ENCODE assay signal across 8 cellular contexts in the genomic region with DNA sequence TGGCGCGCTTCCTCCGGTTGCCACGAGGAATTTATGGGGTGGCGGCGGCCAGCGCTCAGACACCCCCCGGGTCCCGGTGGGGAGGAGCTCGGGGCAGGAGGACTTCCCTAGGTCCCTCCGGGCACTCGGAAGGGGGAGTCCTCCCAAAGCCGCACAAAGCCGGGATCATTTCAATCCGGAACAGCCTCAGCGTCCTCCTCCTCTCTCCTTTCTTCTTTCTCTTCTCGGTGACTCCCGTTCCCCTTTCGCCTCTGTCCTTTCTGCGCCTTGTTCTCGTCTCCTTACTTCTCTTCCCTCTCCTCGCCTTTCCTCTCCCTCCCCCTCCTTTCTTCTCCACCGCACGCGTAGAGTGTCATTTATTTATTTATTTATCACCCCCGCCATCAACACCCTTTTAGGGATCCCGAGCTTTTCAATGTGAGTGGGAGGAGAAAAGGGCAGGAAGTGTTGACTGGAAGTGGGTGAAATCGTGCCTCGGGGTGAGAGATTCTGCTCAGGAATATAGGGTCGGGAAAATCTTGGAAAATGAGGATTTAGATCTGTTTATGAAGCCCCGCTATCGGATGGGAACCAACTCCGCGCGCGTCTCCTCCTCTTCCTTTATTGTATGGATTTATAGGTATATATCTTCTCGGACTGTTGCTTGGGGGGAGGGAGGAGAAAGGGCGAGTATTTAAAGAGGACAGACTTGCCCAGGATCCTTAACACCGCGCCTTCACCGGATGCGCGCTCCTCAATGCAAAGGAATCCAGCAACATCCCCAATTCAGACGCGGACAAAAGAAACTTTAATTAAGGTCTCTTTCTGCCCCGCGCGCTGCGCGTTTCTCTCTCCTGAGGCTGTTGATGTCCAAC. TPM values are rescaled to one million over a fixed set of nuclear protein-coding genes. Genes with fewer than 3 reads are reported as not detected.
DNase-seq lines count a peak whose midpoint lies in the region; ATAC-seq, FAIRE-seq and TF ChIP-seq lines count a peak whose summit lies in the region.

No MANE protein-coding gene starts in this region.

- peak overlapping the region; percentile 98 for H3K4me2 ChIP-seq in endothelial cell of umbilical vein (ENCODE audit: insufficient read depth, low read length)

- dilution Hi-C loops in endothelial cell of umbilical vein (cut with MboI; ENCODE audit: extremely low pct_ligation_motif_present, low sequenced_read_pairs), result no loop called here

- BruUV-seq in Caco-2 (replicated peaks; lab: Mats Ljungman, UMichigan), result no TSS peak
- no TSS peak for BruUV-seq in endothelial cell of umbilical vein (replicated peaks; lab: Mats Ljungman, UMichigan)

- peak overlapping the region; percentile 89 for H3K4me3 Mint-ChIP-seq in Caco-2 (ENCODE audit: unreplicated experiment)

- peak; percentile 28 for FAIRE-seq in endothelial cell of umbilical vein (lab: Jason Lieb, UNC)

- intact Hi-C loops in Caco-2 (cut with micrococcal nuclease; ENCODE audit: unreplicated experiment), result loop anchor here (2.0 to 10.0 kb wide), 6 partner anchors 66 to 959 kb away; no protein-coding TSS in a partner anchor
- intact Hi-C loops in endothelial cell of umbilical vein (cut with micrococcal nuclease), result loop anchor here (1.0 to 5.0 kb wide), 6 partner anchors 31 to 421 kb away; partner anchors contain the start of gene RAD23B

- H3K9me3 Mint-ChIP-seq in Caco-2 (ENCODE audit: unreplicated experiment), result no peaks in the 10 kb centered on the region

- DNase-seq in Caco-2 (peak in 1 of 2 experiments; percentile 25), NCI-H2171 (lab: John Stamatoyannopoulos, UW) (peak; percentile 51), endothelial cell of umbilical vein (ENCODE audit: low read depth, low spot score) (peak; percentile 54), omental fat pad (ENCODE audit: low spot score) (no peak)
- no peak for DNase-seq in activated effector memory CD4-positive, alpha-beta T cell treated with Interleukin-2 at 50 U/mL for 16 hours

- ATAC-seq in GM18517 (IDR thresholded peaks at IDR 0.05; ENCODE audit: unreplicated experiment) (no peak), omental fat pad (ENCODE audit: low FRiP score) (no peak), GM21576 (IDR thresholded peaks at IDR 0.05; ENCODE audit: unreplicated experiment) (no peak)

- H3K27ac Mint-ChIP-seq in Caco-2 (ENCODE audit: unreplicated experiment), result peak overlapping the region; percentile 32

- H3K36me3 Mint-ChIP-seq in Caco-2 (ENCODE audit: insufficient read depth, unreplicated experiment), result peaks cover 15% of the 10 kb centered on the region

- no peaks in the 10 kb centered on the region for H3K9me1 ChIP-seq in endothelial cell of umbilical vein (replicated peaks; ENCODE audit: control insufficient read depth, extremely low read depth, insufficient read depth, low read length)

- peak overlapping the region; percentile 98 for H2AFZ ChIP-seq in endothelial cell of umbilical vein (ENCODE audit: low read depth, low read length)

- no peak for TF ChIP-seq POLR2A in endothelial cell of umbilical vein (IDR thresholded peaks at IDR 0.05; ENCODE audit: low read depth, low read length)

- TF ChIP-seq CTCF in Caco-2 (IDR thresholded peaks at IDR 0.05; ENCODE audit: insufficient read depth in 1 of 2, low read depth in 1 of 2, low read length in 1 of 2, severe bottlenecking in 1 of 2, unreplicated experiment in 1 of 2), result no peak
- TF ChIP-seq CTCF in endothelial cell of umbilical vein (IDR thresholded peaks at IDR 0.05; ENCODE audit: extremely low read depth in 1 of 2, insufficient read depth in 1 of 2, low read depth in 1 of 2, low read length in 2 of 2), result no peak
- no peak for TF ChIP-seq CTCF in omental fat pad (IDR thresholded peaks at IDR 0.05)

- H3K9me3 ChIP-seq in Caco-2, result no peaks in the 10 kb centered on the region
- no peaks in the 10 kb centered on the region for H3K9me3 ChIP-seq in endothelial cell of umbilical vein (replicated peaks; ENCODE audit: control insufficient read depth, insufficient read depth, low read length)
- H3K9me3 ChIP-seq in muscle layer of colon (ENCODE audit: low read length), result no peaks in the 10 kb centered on the region

- H3K36me3 ChIP-seq in Caco-2 (ENCODE audit: control insufficient read depth, insufficient read depth, low read length), result no peaks in the 10 kb centered on the region
- H3K36me3 ChIP-seq in endothelial cell of umbilical vein (ENCODE audit: control insufficient read depth in 2 of 2, extremely low read depth in 1 of 2, insufficient read depth in 2 of 2, low read length in 2 of 2), result no peaks in the 10 kb centered on the region
- no peaks in the 10 kb centered on the region for H3K36me3 ChIP-seq in muscle layer of colon (ENCODE audit: insufficient read depth, low read length)

- H3K4me1 ChIP-seq in Caco-2 (0 out of 2 replicates have a peak, but pooled peaks cover 6% of the 10 kb centered on the region), endothelial cell of umbilical vein (ENCODE audit: control insufficient read depth, extremely low read depth, insufficient read depth, low read length) (peaks cover 17% of the 10 kb centered on the region), muscle layer of colon (ENCODE audit: insufficient read depth, low read length) (peaks cover 16% of the 10 kb centered on the region)

- peak overlapping the region; percentile 83 for H3K9ac ChIP-seq in endothelial cell of umbilical vein (replicated peaks; ENCODE audit: extremely low read depth, insufficient read depth, low read length)
- H3K9ac ChIP-seq in muscle layer of colon (ENCODE audit: low read length), result peak overlapping the region; percentile 75

- POLR2A ChIA-PET in Caco-2 (lab: Charles Lee), result interaction anchor here (0.8 kb wide), 1 partner anchor 60 kb away, joined by 3 read pairs; no protein-coding TSS in a partner anchor
- POLR2A ChIA-PET in endothelial cell of umbilical vein (lab: Charles Lee), result no interaction called here

- no peaks in the 10 kb centered on the region for H4K20me1 ChIP-seq in endothelial cell of umbilical vein (replicated peaks; ENCODE audit: control insufficient read depth, extremely low read depth, insufficient read depth, low read length)

- no peaks in the 10 kb centered on the region for H3K27me3 Mint-ChIP-seq in Caco-2 (ENCODE audit: insufficient read depth, unreplicated experiment)

- H3K27me3 ChIP-seq in Caco-2 (replicated peaks; ENCODE audit: control insufficient read depth, insufficient read depth, low read length), result no peaks in the 10 kb centered on the region
- H3K27me3 ChIP-seq in endothelial cell of umbilical vein (ENCODE audit: control insufficient read depth in 2 of 2, insufficient read depth in 2 of 2, low read length in 2 of 2), result no peaks in the 10 kb centered on the region
- no peaks in the 10 kb centered on the region for H3K27me3 ChIP-seq in muscle layer of colon (ENCODE audit: control insufficient read depth in 1 of 2, insufficient read depth in 2 of 2, low read length in 2 of 2)

- H3K79me2 ChIP-seq in endothelial cell of umbilical vein (ENCODE audit: control insufficient read depth, insufficient read depth, low read length), result no peaks in the 10 kb centered on the region

- no peaks in the 10 kb centered on the region for H3K4me1 Mint-ChIP-seq in Caco-2 (ENCODE audit: low read depth, unreplicated experiment)

- H3K27ac ChIP-seq in endothelial cell of umbilical vein (ENCODE audit: insufficient read depth, low read depth, low read length) (peak overlapping the region; percentile 65), muscle layer of colon (ENCODE audit: low read depth, low read length) (peak overlapping the region; percentile 89)

- H3K4me3 ChIP-seq in Caco-2 (ENCODE audit: low read depth, low read length) (peak overlapping the region; percentile 79), endothelial cell of umbilical vein (replicated peaks in 1 of 3; ENCODE audit: insufficient read depth in 1 of 3, low read depth in 1 of 3, low read length in 3 of 3) (peak overlapping the region; percentile 69 to 97 (median 97)), muscle layer of colon (ENCODE audit: low read depth in 1 of 2, low read length in 2 of 2) (peak overlapping the region; percentile 76 to 89)

- CTCF ChIA-PET in Caco-2 (lab: Charles Lee), result no interaction called here
- CTCF ChIA-PET in endothelial cell of umbilical vein (lab: Charles Lee), result interaction anchor here (0.7 to 1.0 kb wide), 2 partner anchors 27 to 1020 kb away, joined by 3 read pairs; no protein-coding TSS in a partner anchor

TF ChIP-seq in endothelial cell of umbilical vein, 7 proteins besides CTCF, POLR2A, EP300 and RAD21:
- TF ChIP-seq EZH2 (IDR thresholded peaks at IDR 0.05; ENCODE audit: borderline replicate concordance, low read depth, low read length, severe bottlenecking) (peak; percentile 17), JUN (IDR thresholded peaks at IDR 0.05; ENCODE audit: borderline replicate concordance, insufficient read depth, insufficient read length, low read depth) (no peak)

RNA-seq across cellular contexts. Expression of gene ZNF462, which starts 2.0 kb away (rescaled TPM):
- 34.5 and 36.8 TPM in 2 replicates for total RNA-seq in Caco-2 (2022)
- total RNA-seq in endothelial cell of umbilical vein, result 24.7 and 27.0 TPM in 2 replicates
- polyA plus RNA-seq in endothelial cell of umbilical vein, result 6.2 and 6.3 TPM in 2 replicates
- polyA plus RNA-seq in endothelial cell of umbilical vein (2011; cell fraction: cytosol; rRNA removed), result 7.3 and 8.1 TPM in 2 replicates
- polyA plus RNA-seq in endothelial cell of umbilical vein (2011; cell fraction: nucleus; rRNA removed), result 21.7 and 25.0 TPM in 2 replicates
- 5.5 and 6.6 TPM in 2 replicates for polyA plus RNA-seq in endothelial cell of umbilical vein (2012)
- polyA minus RNA-seq in endothelial cell of umbilical vein, result 38.8 and 52.1 TPM in 2 replicates
- 2.4 TPM for polyA minus RNA-seq in endothelial cell of umbilical vein (2011; cell fraction: cytosol; rRNA and poly(A)+ RNA removed)
- polyA minus RNA-seq in endothelial cell of umbilical vein (2011; cell fraction: nucleus; rRNA and poly(A)+ RNA removed), result 55.4 and 63.8 TPM in 2 replicates
- 10 to 100 TPM; 16.2 to 18.5 (median 16.7) TPM for total RNA-seq in omental fat pad

Comparison
In these comparisons a context has a peak if more than half of its experiments do, and no peak if none do; other contexts are left out.
1. DNase-seq: peak in NCI-H2171 (single experiment) and endothelial cell of umbilical vein (single experiment); none in activated effector memory CD4-positive, alpha-beta T cell treated with Interleukin-2 at 50 U/mL for 16 hours (single experiment) and omental fat pad (single experiment).
2. Peak in every context shown above with its lines, with median percentiles within 50 percentile points of each other: H3K4me3 ChIP-seq.